ENCODE assay signal across 9 cellular contexts in genomic region chr7:5643280-5643679, GRCh38. TPM values are rescaled to one million over a fixed set of nuclear protein-coding genes. Genes with fewer than 3 reads are reported as not detected.
A peak's percentile ranks its signal among the peaks of the same experiment; 100 is the strongest.
DNase-seq lines count a peak whose midpoint lies in the region; ATAC-seq and TF ChIP-seq lines count a peak whose summit lies in the region.
"Had no signal": no experiment of that assay in that cellular context is flagged by ENCODE, and none has a peak within 500 bp of the region (broad histone marks: within the 10 kb centered on the region; RNA-seq: fewer than 3 reads in every experiment).

No MANE protein-coding gene starts in this region.

- no peak for TF ChIP-seq POLR2A in NB4 (IDR thresholded peaks at IDR 0.05; ENCODE audit: extremely low read depth, insufficient read length)

- peak; percentile 63 for ATAC-seq in activated naive CD8-positive, alpha-beta T cell treated with anti-CD3 and anti-CD28 coated beads, Interleukin-2, amount 50 U/mL, for 24 hours
- ATAC-seq in left lobe of liver (peak; percentile 80), GM19397 (IDR thresholded peaks at IDR 0.05; ENCODE audit: unreplicated experiment) (no peak)

- TF ChIP-seq CTCF in NB4 (IDR thresholded peaks at IDR 0.05; ENCODE audit: low read depth, low read length): no peak

- H3K36me3 Mint-ChIP-seq in activated naive CD8-positive, alpha-beta T cell treated with anti-CD3 and anti-CD28 coated beads, Interleukin-2, amount 50 U/mL, for 24 hours (ENCODE audit: low read depth): peaks cover 38% of the 10 kb centered on the region

- H3K27me3 Mint-ChIP-seq in activated naive CD8-positive, alpha-beta T cell treated with anti-CD3 and anti-CD28 coated beads, Interleukin-2, amount 50 U/mL, for 24 hours: no peaks in the 10 kb centered on the region

- DNase-seq in A172 (ENCODE audit: low spot score) (peak; percentile 60), NB4 (ENCODE audit: low read depth) (peak; percentile 87), left lobe of liver (ENCODE audit: low spot score) (no peak), NCI-H2227 treated with DMSO at 0.1 percent for 48 hours (lab: John Stamatoyannopoulos, UW) (no peak), NCI-H146 (lab: John Stamatoyannopoulos, UW) (no peak), NCI-H187 treated with DMSO at 0.1 percent for 48 hours (lab: John Stamatoyannopoulos, UW) (no peak)
- DNase-seq in activated naive CD8-positive, alpha-beta T cell treated with anti-CD3 and anti-CD28 coated beads, Interleukin-2, amount 50 U/mL, for 24 hours: peak; percentile 10
- DNase-seq: NCI-H1930 had no signal

- H3K4me3 ChIP-seq in NB4 (ENCODE audit: low read depth, low read length): no peak overlapping the region

- H3K4me1 Mint-ChIP-seq in activated naive CD8-positive, alpha-beta T cell treated with anti-CD3 and anti-CD28 coated beads, Interleukin-2, amount 50 U/mL, for 24 hours: peaks cover 33% of the 10 kb centered on the region

- no peak overlapping the region for H3K27ac Mint-ChIP-seq in activated naive CD8-positive, alpha-beta T cell treated with anti-CD3 and anti-CD28 coated beads, Interleukin-2, amount 50 U/mL, for 24 hours

- no peaks in the 10 kb centered on the region for H3K9me3 Mint-ChIP-seq in activated naive CD8-positive, alpha-beta T cell treated with anti-CD3 and anti-CD28 coated beads, Interleukin-2, amount 50 U/mL, for 24 hours

- no peak overlapping the region for H3K4me3 Mint-ChIP-seq in activated naive CD8-positive, alpha-beta T cell treated with anti-CD3 and anti-CD28 coated beads, Interleukin-2, amount 50 U/mL, for 24 hours

RNA-seq across cellular contexts. Expression of gene FSCN1, which starts 50.7 kb away (rescaled TPM):
- total RNA-seq in A172 (2014; rRNA removed; shearing (Covaris generic)): 207 and 208 TPM in 2 replicates
- total RNA-seq in left lobe of liver: 13.9 TPM

Comparison
In these comparisons a context has a peak if more than half of its experiments do, and no peak if none do; other contexts are left out.
1. DNase-seq: peak in A172 (single experiment), NB4 (single experiment) and activated naive CD8-positive, alpha-beta T cell treated with anti-CD3 and anti-CD28 coated beads, Interleukin-2, amount 50 U/mL, for 24 hours (single experiment); none in left lobe of liver (single experiment), NCI-H2227 treated with DMSO at 0.1 percent for 48 hours (single experiment), NCI-H146 (single experiment) and NCI-H187 treated with DMSO at 0.1 percent for 48 hours (single experiment).
2. RNA of gene FSCN1, which starts 50.7 kb away (total RNA-seq): 207 to 208 TPM in A172; 13.9 TPM in left lobe of liver (single experiment); every median in the first group is over 10 times any median in the second.